Comparison of ENCODE assay signal across 1 cellular context in genomic region chr19:47253467-47253881, GRCh38.
TF ChIP-seq lines count a peak whose summit lies in the region.

No MANE protein-coding gene starts in this region.

TF ChIP-seq in HepG2, 621 proteins besides CTCF, POLR2A, EP300 and RAD21:
- peak; percentile 83 for TF ChIP-seq FOSL2 (CRISPR knock-in tag; IDR thresholded peaks at IDR 0.05)
- TF ChIP-seq ZEB1 (IDR thresholded peaks at IDR 0.05; ENCODE audit: insufficient replicate concordance, low read depth): no peak
- no peak for TF ChIP-seq MED8 (CRISPR knock-in tag; IDR thresholded peaks at IDR 0.05; ENCODE audit: insufficient replicate concordance)
